ENCODE assay signal across 1 cellular context in genomic region chr4:55369968-55370367, GRCh38.
TF ChIP-seq lines count a peak whose summit lies in the region.

No MANE protein-coding gene starts in this region.

TF ChIP-seq in K562, 482 proteins besides CTCF, POLR2A, EP300 and RAD21 (continued from another document):
- TF ChIP-seq, protein P1, sequence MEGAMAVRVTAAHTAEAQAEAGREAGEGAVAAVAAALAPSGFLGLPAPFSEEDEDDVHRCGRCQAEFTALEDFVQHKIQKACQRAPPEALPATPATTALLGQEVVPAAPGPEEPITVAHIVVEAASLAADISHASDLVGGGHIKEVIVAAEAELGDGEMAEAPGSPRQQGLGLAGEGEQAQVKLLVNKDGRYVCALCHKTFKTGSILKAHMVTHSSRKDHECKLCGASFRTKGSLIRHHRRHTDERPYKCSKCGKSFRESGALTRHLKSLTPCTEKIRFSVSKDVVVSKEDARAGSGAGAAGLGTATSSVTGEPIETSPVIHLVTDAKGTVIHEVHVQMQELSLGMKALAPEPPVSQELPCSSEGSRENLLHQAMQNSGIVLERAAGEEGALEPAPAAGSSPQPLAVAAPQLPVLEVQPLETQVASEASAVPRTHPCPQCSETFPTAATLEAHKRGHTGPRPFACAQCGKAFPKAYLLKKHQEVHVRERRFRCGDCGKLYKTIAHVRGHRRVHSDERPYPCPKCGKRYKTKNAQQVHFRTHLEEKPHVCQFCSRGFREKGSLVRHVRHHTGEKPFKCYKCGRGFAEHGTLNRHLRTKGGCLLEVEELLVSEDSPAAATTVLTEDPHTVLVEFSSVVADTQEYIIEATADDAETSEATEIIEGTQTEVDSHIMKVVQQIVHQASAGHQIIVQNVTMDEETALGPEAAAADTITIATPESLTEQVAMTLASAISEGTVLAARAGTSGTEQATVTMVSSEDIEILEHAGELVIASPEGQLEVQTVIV (CRISPR knock-in tag; IDR thresholded peaks at IDR 0.05; ENCODE audit: borderline replicate concordance): no peak
- TF ChIP-seq XRCC3 (IDR thresholded peaks at IDR 0.05) (no peak), EGR1 (conservative IDR thresholded peaks at IDR 0.05) (no peak), ZNF707 (CRISPR knock-in tag; conservative IDR thresholded peaks at IDR 0.05) (no peak), HLTF (IDR thresholded peaks at IDR 0.05) (no peak), ZNF232 (CRISPR knock-in tag; IDR thresholded peaks at IDR 0.05) (no peak), CHD1 (IDR thresholded peaks at IDR 0.05; ENCODE audit: low read length) (no peak), ZNF583 (CRISPR knock-in tag; IDR thresholded peaks at IDR 0.05) (no peak)
- TF ChIP-seq, protein P2, sequence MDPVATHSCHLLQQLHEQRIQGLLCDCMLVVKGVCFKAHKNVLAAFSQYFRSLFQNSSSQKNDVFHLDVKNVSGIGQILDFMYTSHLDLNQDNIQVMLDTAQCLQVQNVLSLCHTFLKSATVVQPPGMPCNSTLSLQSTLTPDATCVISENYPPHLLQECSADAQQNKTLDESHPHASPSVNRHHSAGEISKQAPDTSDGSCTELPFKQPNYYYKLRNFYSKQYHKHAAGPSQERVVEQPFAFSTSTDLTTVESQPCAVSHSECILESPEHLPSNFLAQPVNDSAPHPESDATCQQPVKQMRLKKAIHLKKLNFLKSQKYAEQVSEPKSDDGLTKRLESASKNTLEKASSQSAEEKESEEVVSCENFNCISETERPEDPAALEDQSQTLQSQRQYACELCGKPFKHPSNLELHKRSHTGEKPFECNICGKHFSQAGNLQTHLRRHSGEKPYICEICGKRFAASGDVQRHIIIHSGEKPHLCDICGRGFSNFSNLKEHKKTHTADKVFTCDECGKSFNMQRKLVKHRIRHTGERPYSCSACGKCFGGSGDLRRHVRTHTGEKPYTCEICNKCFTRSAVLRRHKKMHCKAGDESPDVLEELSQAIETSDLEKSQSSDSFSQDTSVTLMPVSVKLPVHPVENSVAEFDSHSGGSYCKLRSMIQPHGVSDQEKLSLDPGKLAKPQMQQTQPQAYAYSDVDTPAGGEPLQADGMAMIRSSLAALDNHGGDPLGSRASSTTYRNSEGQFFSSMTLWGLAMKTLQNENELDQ (CRISPR knock-in tag; IDR thresholded peaks at IDR 0.05; ENCODE audit: borderline replicate concordance): no peak
- TF ChIP-seq, protein P3, sequence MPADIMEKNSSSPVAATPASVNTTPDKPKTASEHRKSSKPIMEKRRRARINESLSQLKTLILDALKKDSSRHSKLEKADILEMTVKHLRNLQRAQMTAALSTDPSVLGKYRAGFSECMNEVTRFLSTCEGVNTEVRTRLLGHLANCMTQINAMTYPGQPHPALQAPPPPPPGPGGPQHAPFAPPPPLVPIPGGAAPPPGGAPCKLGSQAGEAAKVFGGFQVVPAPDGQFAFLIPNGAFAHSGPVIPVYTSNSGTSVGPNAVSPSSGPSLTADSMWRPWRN (IDR thresholded peaks at IDR 0.05; ENCODE audit: low read depth): no peak
